In the genomic region with DNA sequence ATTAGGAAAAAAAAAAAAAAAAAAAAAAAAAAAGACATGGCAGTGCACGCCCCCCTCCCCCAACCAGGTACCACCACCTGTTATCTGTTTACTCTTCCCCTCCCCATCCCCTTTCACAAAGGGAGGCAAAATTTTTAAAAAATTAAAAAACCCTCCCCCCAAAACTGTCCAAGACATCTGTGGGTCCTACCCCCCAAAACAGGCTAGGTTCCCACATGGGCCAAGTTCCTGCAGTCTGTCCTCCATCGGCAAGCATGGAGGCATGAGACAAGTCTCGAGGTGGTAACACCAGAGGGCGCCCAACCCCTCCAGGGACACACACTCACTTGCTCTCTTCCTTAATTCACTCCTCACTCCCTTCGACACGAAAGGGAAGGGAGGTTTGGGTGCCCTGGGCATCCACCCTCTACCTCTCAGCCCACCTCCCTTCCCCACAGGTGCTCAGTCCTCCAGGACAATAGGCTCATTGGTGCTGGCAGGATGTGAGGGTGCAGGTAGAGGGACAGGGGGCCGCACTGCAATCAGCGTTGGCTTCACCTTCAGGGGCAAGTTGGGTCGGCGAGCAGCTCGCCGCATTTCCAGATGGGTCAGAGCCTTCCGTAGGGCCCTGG, we compare ENCODE assay signal across 8 cellular contexts. TPM values are rescaled to one million over a fixed set of nuclear protein-coding genes. Genes with fewer than 3 reads are reported as not detected.
DNase-seq lines count a peak whose midpoint lies in the region; ATAC-seq and TF ChIP-seq lines count a peak whose summit lies in the region.

No MANE protein-coding gene starts in this region.

- DNase-seq in COR-L47 (lab: John Stamatoyannopoulos, UW) = peak; percentile 63
- DNase-seq in SHP77 treated with DMSO at 0.1 percent for 48 hours (lab: John Stamatoyannopoulos, UW) = peak; percentile 37
- peak in 3 of 4 experiments; percentile 38 to 64 (median 41) for DNase-seq in activated naive CD4-positive, alpha-beta T cell (lab: John Stamatoyannopoulos, UW)
- peak; percentile 79 for DNase-seq in glutamatergic neuron
- DNase-seq in posterior vena cava (ENCODE audit: low spot score) = peak; percentile 92
- no peak for DNase-seq in vagina (ENCODE audit: extremely low spot score in 2 of 2)

- intact Hi-C loops in posterior vena cava (cut with DNase I) = no loop called here
- intact Hi-C loops in vagina (cut with DNase I) = no loop called here

- H3K9me3 Mint-ChIP-seq in IgD-negative memory B cell (no peaks in the 10 kb centered on the region), glutamatergic neuron (ENCODE audit: unreplicated experiment) (peaks cover 26% of the 10 kb centered on the region)

- H3K9me3 ChIP-seq in vagina = no peaks in the 10 kb centered on the region

- no peak overlapping the region for H3K27ac ChIP-seq in vagina

- H3K36me3 Mint-ChIP-seq in IgD-negative memory B cell (peaks cover 6% of the 10 kb centered on the region), glutamatergic neuron (ENCODE audit: unreplicated experiment) (no peaks in the 10 kb centered on the region)

- no peak for TF ChIP-seq POLR2A in vagina (IDR thresholded peaks at IDR 0.05)

- peak overlapping the region; percentile 62 to 92 (median 78) for H3K27ac Mint-ChIP-seq in IgD-negative memory B cell
- H3K27ac Mint-ChIP-seq in glutamatergic neuron (ENCODE audit: unreplicated experiment) = peak overlapping the region; percentile 98

- no peak overlapping the region for H3K4me3 ChIP-seq in vagina

- H3K27me3 ChIP-seq in vagina = no peaks in the 10 kb centered on the region

- H3K27me3 Mint-ChIP-seq in IgD-negative memory B cell = no peaks in the 10 kb centered on the region
- peaks cover 2% of the 10 kb centered on the region for H3K27me3 Mint-ChIP-seq in glutamatergic neuron (ENCODE audit: unreplicated experiment)

- H3K4me1 Mint-ChIP-seq in IgD-negative memory B cell (peaks cover 15 to 38% (median 26%) of the 10 kb centered on the region in 3 donors), glutamatergic neuron (ENCODE audit: low read depth, unreplicated experiment) (peaks cover 18% of the 10 kb centered on the region)

- no peak for ATAC-seq in GM18867 (IDR thresholded peaks at IDR 0.05; ENCODE audit: unreplicated experiment)

- peaks cover 32% of the 10 kb centered on the region for H3K4me1 ChIP-seq in vagina

- peaks cover 0 to 48% of the 10 kb centered on the region in 2 donors for H3K36me3 ChIP-seq in vagina

- H3K4me3 Mint-ChIP-seq in IgD-negative memory B cell (peak overlapping the region; percentile 70 to 87 (median 87)), glutamatergic neuron (ENCODE audit: unreplicated experiment) (peak overlapping the region; percentile 70)

- TF ChIP-seq CTCF in glutamatergic neuron (IDR thresholded peaks at IDR 0.05; ENCODE audit: partially characterized antibody, unreplicated experiment) = peak; percentile 29
- peak; percentile 18 to 56 (median 22) for TF ChIP-seq CTCF in vagina (IDR thresholded peaks at IDR 0.05)

RNA-seq across cellular contexts. Expression of gene TUT1, which starts 2.2 kb away (rescaled TPM):
- 19.2 TPM for polyA plus RNA-seq in IgD-negative memory B cell
- total RNA-seq in glutamatergic neuron (ENCODE audit: unreplicated experiment) (29.7 TPM), posterior vena cava (10 to 100 TPM; 10.7 to 14.1 TPM), vagina (12.0 TPM)

RNA-seq across cellular contexts. Expression of gene MTA2, which starts 8.1 kb away (rescaled TPM):
- 32.9 TPM for polyA plus RNA-seq in IgD-negative memory B cell
- total RNA-seq in glutamatergic neuron (ENCODE audit: unreplicated experiment) (172 TPM), posterior vena cava (10 to 100 TPM; 56.5 to 67.2 TPM), vagina (96.3 TPM)

RNA-seq across cellular contexts. Expression of gene EML3, which starts 19.0 kb away (rescaled TPM):
- 13.8 TPM for polyA plus RNA-seq in IgD-negative memory B cell
- total RNA-seq in glutamatergic neuron (ENCODE audit: unreplicated experiment) = 26.7 TPM
- total RNA-seq in posterior vena cava = 10 to 100 TPM; 58.7 to 63.8 TPM
- total RNA-seq in vagina = 69.0 TPM

RNA-seq across cellular contexts. Expression of gene ROM1, which starts 19.5 kb away (rescaled TPM):
- 0.19 TPM for polyA plus RNA-seq in IgD-negative memory B cell
- total RNA-seq in glutamatergic neuron (ENCODE audit: unreplicated experiment) = 1.3 TPM
- 1 to 10 TPM; 7.1 to 9.7 TPM for total RNA-seq in posterior vena cava
- total RNA-seq in vagina = 6.1 TPM

RNA-seq across cellular contexts. Expression of gene EEF1G, which starts 19.8 kb away (rescaled TPM):
- 1,657 TPM for polyA plus RNA-seq in IgD-negative memory B cell
- 928 TPM for total RNA-seq in glutamatergic neuron (ENCODE audit: unreplicated experiment)
- total RNA-seq in posterior vena cava = 100 to 1,000 TPM; 706 to 749 TPM
- total RNA-seq in vagina = 1,183 TPM

Comparison
In these comparisons a context has a peak if more than half of its experiments do, and no peak if none do; other contexts are left out.
1. DNase-seq: peak in COR-L47 (single experiment), SHP77 treated with DMSO at 0.1 percent for 48 hours (single experiment), activated naive CD4-positive, alpha-beta T cell (3 of 4), glutamatergic neuron (single experiment) and posterior vena cava (single experiment); none in vagina (0 of 2).